In the genomic region with DNA sequence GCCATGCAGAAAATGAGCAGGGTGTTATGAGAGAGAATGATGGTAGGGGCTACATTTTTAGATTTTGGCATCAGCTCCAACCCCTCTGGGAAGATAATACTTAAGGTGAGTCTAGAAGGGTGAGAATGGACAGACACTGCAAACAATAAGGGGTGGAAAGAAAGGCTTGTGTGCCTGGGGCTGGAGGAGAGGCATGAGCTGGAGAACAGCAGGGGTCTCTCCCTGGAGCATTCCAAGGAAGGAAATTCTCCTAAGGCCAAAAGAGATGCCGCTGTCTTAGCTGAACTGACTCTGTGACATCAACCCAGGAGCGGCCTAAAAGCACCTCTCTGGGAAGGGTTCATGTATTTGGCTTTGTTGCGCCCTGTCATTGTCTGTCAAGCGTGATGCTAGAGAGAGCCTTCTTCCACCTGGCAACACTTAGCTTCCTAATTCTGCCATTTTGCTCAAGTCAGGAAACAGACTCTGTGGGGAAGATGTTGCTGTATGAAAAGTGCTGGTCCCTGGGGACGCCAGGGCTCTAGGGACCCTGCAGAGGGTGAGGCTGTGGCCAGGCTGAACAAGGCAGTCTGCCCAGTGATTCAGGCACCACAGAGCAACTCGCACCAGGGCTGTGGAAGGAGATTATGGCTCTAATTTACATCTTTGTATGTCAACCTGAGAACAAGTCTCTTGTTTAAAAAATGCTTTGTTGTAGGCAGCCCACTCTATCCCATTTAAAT, we compare ENCODE assay signal across 1 cellular context.
TF ChIP-seq lines count a peak whose summit lies in the region.

No MANE protein-coding gene starts in this region.

TF ChIP-seq in SK-N-SH, 30 proteins besides CTCF, POLR2A, EP300 and RAD21 (continued from another document):
- TF ChIP-seq, protein P1, sequence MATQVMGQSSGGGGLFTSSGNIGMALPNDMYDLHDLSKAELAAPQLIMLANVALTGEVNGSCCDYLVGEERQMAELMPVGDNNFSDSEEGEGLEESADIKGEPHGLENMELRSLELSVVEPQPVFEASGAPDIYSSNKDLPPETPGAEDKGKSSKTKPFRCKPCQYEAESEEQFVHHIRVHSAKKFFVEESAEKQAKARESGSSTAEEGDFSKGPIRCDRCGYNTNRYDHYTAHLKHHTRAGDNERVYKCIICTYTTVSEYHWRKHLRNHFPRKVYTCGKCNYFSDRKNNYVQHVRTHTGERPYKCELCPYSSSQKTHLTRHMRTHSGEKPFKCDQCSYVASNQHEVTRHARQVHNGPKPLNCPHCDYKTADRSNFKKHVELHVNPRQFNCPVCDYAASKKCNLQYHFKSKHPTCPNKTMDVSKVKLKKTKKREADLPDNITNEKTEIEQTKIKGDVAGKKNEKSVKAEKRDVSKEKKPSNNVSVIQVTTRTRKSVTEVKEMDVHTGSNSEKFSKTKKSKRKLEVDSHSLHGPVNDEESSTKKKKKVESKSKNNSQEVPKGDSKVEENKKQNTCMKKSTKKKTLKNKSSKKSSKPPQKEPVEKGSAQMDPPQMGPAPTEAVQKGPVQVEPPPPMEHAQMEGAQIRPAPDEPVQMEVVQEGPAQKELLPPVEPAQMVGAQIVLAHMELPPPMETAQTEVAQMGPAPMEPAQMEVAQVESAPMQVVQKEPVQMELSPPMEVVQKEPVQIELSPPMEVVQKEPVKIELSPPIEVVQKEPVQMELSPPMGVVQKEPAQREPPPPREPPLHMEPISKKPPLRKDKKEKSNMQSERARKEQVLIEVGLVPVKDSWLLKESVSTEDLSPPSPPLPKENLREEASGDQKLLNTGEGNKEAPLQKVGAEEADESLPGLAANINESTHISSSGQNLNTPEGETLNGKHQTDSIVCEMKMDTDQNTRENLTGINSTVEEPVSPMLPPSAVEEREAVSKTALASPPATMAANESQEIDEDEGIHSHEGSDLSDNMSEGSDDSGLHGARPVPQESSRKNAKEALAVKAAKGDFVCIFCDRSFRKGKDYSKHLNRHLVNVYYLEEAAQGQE (IDR thresholded peaks at IDR 0.05; ENCODE audit: low read depth, low read length), result no peak
- TF ChIP-seq CHD2 (IDR thresholded peaks at IDR 0.05; ENCODE audit: low read length, partially characterized antibody) (no peak), MXI1 (IDR thresholded peaks at IDR 0.05; ENCODE audit: low read depth, low read length) (no peak), SIN3A (IDR thresholded peaks at IDR 0.05; ENCODE audit: borderline replicate concordance, low read depth, low read length) (no peak), RXRA (IDR thresholded peaks at IDR 0.05; ENCODE audit: borderline replicate concordance, low read depth) (no peak), POLR2AphosphoS5 (IDR thresholded peaks at IDR 0.05; ENCODE audit: low read depth, low read length) (no peak), SMC3 (IDR thresholded peaks at IDR 0.05; ENCODE audit: low read depth, low read length) (no peak)
- TF ChIP-seq, protein P2, sequence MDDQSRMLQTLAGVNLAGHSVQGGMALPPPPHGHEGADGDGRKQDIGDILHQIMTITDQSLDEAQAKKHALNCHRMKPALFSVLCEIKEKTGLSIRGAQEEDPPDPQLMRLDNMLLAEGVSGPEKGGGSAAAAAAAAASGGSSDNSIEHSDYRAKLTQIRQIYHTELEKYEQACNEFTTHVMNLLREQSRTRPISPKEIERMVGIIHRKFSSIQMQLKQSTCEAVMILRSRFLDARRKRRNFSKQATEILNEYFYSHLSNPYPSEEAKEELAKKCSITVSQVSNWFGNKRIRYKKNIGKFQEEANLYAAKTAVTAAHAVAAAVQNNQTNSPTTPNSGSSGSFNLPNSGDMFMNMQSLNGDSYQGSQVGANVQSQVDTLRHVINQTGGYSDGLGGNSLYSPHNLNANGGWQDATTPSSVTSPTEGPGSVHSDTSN (IDR thresholded peaks at IDR 0.05), result no peak
- TF ChIP-seq, protein P3, sequence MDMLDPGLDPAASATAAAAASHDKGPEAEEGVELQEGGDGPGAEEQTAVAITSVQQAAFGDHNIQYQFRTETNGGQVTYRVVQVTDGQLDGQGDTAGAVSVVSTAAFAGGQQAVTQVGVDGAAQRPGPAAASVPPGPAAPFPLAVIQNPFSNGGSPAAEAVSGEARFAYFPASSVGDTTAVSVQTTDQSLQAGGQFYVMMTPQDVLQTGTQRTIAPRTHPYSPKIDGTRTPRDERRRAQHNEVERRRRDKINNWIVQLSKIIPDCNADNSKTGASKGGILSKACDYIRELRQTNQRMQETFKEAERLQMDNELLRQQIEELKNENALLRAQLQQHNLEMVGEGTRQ (IDR thresholded peaks at IDR 0.05; ENCODE audit: borderline replicate concordance, low read depth, low read length), result no peak
